ENCODE assay signal across 7 cellular contexts in the genomic region with DNA sequence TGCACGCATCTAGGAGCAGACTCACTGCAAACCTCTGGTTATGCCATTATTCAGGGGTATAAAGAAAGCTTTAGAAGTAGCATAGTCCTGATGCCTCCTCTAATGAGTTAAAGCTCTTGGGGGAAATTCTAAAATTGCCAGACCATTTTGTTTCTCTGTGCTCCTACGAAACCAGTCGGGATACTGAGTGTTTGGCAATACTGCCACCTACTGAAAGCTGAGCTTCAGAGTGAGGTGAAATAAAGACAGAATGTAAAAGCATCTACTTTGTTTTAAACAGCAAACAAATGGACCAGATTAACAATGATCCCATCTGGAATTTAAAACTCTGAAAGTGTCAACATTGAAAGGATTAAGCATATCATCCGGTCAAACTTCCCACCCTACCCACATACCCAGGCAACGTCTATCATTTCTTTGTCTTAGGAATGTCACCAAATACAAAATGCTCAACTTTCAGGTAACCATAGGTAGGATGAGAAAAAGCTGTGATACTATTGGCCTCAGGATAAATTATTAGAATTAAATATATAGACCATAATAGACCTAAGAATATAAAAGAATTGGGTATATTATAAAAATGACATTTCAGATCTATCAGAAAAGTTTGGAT.
A peak's percentile ranks its signal among the peaks of the same experiment; 100 is the strongest.
DNase-seq lines count a peak whose midpoint lies in the region; ATAC-seq, FAIRE-seq and TF ChIP-seq lines count a peak whose summit lies in the region.

No MANE protein-coding gene starts in this region.

- no peak overlapping the region for H4K8ac ChIP-seq in H9 (replicated peaks; ENCODE audit: insufficient read length, low read depth, low read length)

- H3K27ac Mint-ChIP-seq in H9, result no peak overlapping the region

- H3K18ac ChIP-seq in H9 (ENCODE audit: insufficient read length, low read depth, low read length), result no peak overlapping the region

- H3K4ac ChIP-seq in H9 (ENCODE audit: low read depth, low read length), result no peak overlapping the region

- H2AK5ac ChIP-seq in H9 (ENCODE audit: insufficient read length, low read length), result no peak overlapping the region

- dilution Hi-C loops in mammary epithelial cell (cut with HindIII; ENCODE audit: low sequenced_read_pairs), result no loop called here

- TF ChIP-seq CTCF in H9 (conservative IDR thresholded peaks at IDR 0.05) (peak; percentile 90), mammary epithelial cell (conservative IDR thresholded peaks at IDR 0.05 in 1 of 2, IDR thresholded peaks at IDR 0.05 in 1 of 2; ENCODE audit: extremely low read depth in 1 of 2, insufficient read depth in 1 of 2, low read depth in 1 of 2, low read length in 2 of 2) (peak; percentile 69 to 87), kidney epithelial cell (IDR thresholded peaks at IDR 0.05; ENCODE audit: insufficient read depth, low read length, poor library complexity, severe bottlenecking) (peak; percentile 79), omental fat pad (IDR thresholded peaks at IDR 0.05) (no peak)

- H3K79me1 ChIP-seq in H9 (ENCODE audit: insufficient read depth, low read depth, low read length, poor library complexity, severe bottlenecking), result no peaks in the 10 kb centered on the region

- ATAC-seq in omental fat pad (ENCODE audit: low FRiP score), result no peak

- H3K23ac ChIP-seq in H9 (ENCODE audit: insufficient read length, low read depth, low read length), result no peak overlapping the region

- no peak overlapping the region for H3K4me2 ChIP-seq in H9 (ENCODE audit: insufficient read depth, insufficient read length, low read length)
- no peak overlapping the region for H3K4me2 ChIP-seq in mammary epithelial cell (ENCODE audit: insufficient read depth, low read depth, low read length)

- H3K27me3 ChIP-seq in H9 (ENCODE audit: insufficient read depth, low read length), result no peaks in the 10 kb centered on the region
- peaks cover 6% of the 10 kb centered on the region for H3K27me3 ChIP-seq in mammary epithelial cell (ENCODE audit: insufficient read depth, low read length)
- no peaks in the 10 kb centered on the region for H3K27me3 ChIP-seq in kidney epithelial cell (ENCODE audit: control insufficient read depth, insufficient read depth, low read length)

- H3K23me2 ChIP-seq in H9 (ENCODE audit: insufficient read length, low read depth, low read length, poor library complexity, severe bottlenecking), result no peaks in the 10 kb centered on the region

- no peak overlapping the region for H3K56ac ChIP-seq in H9 (ENCODE audit: insufficient read length, low read depth, low read length)

- H3K9me3 Mint-ChIP-seq in H9, result no peaks in the 10 kb centered on the region

- in situ Hi-C loops in G401 (cut with HindIII; ENCODE audit: low sequenced_read_pairs), result no loop called here
- in situ Hi-C loops in mammary epithelial cell (cut with MboI; ENCODE audit: low sequenced_read_pairs in 2 of 2), result loop anchor here (5.0 to 10.0 kb wide), 2 partner anchors 380 to 388 kb away; no protein-coding TSS in a partner anchor

- no peak overlapping the region for H3K4me3 Mint-ChIP-seq in H9

- H3K9ac ChIP-seq in H9 (ENCODE audit: extremely low read depth, insufficient read length, low read length) (no peak overlapping the region), mammary epithelial cell (ENCODE audit: insufficient read depth, low read length) (no peak overlapping the region)

- no TSS peak for BruUV-seq in mammary epithelial cell (replicated peaks; lab: Mats Ljungman, UMichigan)

- H2BK120ac ChIP-seq in H9 (ENCODE audit: low read depth, low read length, poor library complexity, severe bottlenecking), result no peak overlapping the region

- peaks cover 0 to 2% of the 10 kb centered on the region in 2 experiments; a peak in 3 of 4 replicates for H3K4me1 Mint-ChIP-seq in H9

- H2BK12ac ChIP-seq in H9 (ENCODE audit: insufficient read length, low read depth, low read length), result no peak overlapping the region

- H3K27me3 Mint-ChIP-seq in H9 (ENCODE audit: low read depth), result no peaks in the 10 kb centered on the region

- H4K20me1 ChIP-seq in H9 (ENCODE audit: control insufficient read depth, insufficient read depth, insufficient read length), result no peaks in the 10 kb centered on the region
- no peaks in the 10 kb centered on the region for H4K20me1 ChIP-seq in mammary epithelial cell (ENCODE audit: insufficient read depth, low read length)

- no peak overlapping the region for H3K14ac ChIP-seq in H9 (ENCODE audit: insufficient read depth, low read length)

- no peak overlapping the region for H2BK20ac ChIP-seq in H9 (ENCODE audit: low read depth, low read length, poor library complexity, severe bottlenecking)

- WGBS in H9 (ENCODE audit: extremely low coverage, insufficient read length, low lambda C conversion rate), result no CpG with 5 or more reads among the region's 5 CpGs
- WGBS in mammary epithelial cell (ENCODE audit: low coverage, missing lambda C conversion rate), result 42% methylated on average over 3 of the region's 5 CpGs

- H3K79me2 ChIP-seq in H9 (ENCODE audit: insufficient read depth, low read length), result no peaks in the 10 kb centered on the region
- H3K79me2 ChIP-seq in mammary epithelial cell (ENCODE audit: insufficient read depth, low read length), result no peaks in the 10 kb centered on the region

- H2BK15ac ChIP-seq in H9 (ENCODE audit: low read depth, low read length), result no peak overlapping the region

- no peaks in the 10 kb centered on the region for H3K36me3 Mint-ChIP-seq in H9 (ENCODE audit: insufficient read depth in 1 of 3, low read depth in 3 of 3)

- no peak overlapping the region for H4K91ac ChIP-seq in H9 (ENCODE audit: insufficient read length, low read depth, low read length)

- H3K27ac ChIP-seq in H9 (ENCODE audit: insufficient read length, low read depth, low read length) (no peak overlapping the region), mammary epithelial cell (ENCODE audit: insufficient read depth, low read depth, low read length) (no peak overlapping the region)

- DNase-seq in G401 (ENCODE audit: low spot score) (peak; percentile 81), H9 (peak; percentile 36), NCI-H2227 treated with DMSO at 0.1 percent for 48 hours (lab: John Stamatoyannopoulos, UW) (peak; percentile 39), mammary epithelial cell (peak; percentile 56), kidney epithelial cell (ENCODE audit: low read depth) (peak; percentile 23), urothelium cell line (ENCODE audit: low spot score) (peak; percentile 50), omental fat pad (ENCODE audit: low spot score) (no peak)

- H4K5ac ChIP-seq in H9 (ENCODE audit: insufficient read length, low read depth, low read length), result no peak overlapping the region

- no peak for FAIRE-seq in urothelium cell line (lab: Jason Lieb, UNC)

- H2AFZ ChIP-seq in H9 (ENCODE audit: low read length), result peak overlapping the region; percentile 78
- H2AFZ ChIP-seq in mammary epithelial cell (ENCODE audit: low read depth, low read length), result no peak overlapping the region

- CTCF ChIA-PET in mammary epithelial cell (lab: Charles Lee; ENCODE audit: low non-redundant PET), result interaction anchor here (0.6 to 1.0 kb wide), 5 partner anchors 265 to 870 kb away, joined by 3 to 7 read pairs (median 5); no protein-coding TSS in a partner anchor

- H3K36me3 ChIP-seq in mammary epithelial cell (ENCODE audit: insufficient read depth, low read length) (no peaks in the 10 kb centered on the region), kidney epithelial cell (ENCODE audit: control insufficient read depth, insufficient read depth, low read length) (no peaks in the 10 kb centered on the region)

- no peaks in the 10 kb centered on the region for H3K9me3 ChIP-seq in H9 (ENCODE audit: control insufficient read depth, low read depth, low read length)
- H3K9me3 ChIP-seq in mammary epithelial cell (replicated peaks; ENCODE audit: insufficient read depth, low read length), result no peaks in the 10 kb centered on the region

- H3K4me3 ChIP-seq in mammary epithelial cell (replicated peaks in 1 of 3; ENCODE audit: insufficient read depth in 1 of 3, low read depth in 2 of 3, low read length in 3 of 3), result no peak overlapping the region
- no peak overlapping the region for H3K4me3 ChIP-seq in kidney epithelial cell (ENCODE audit: low read depth, low read length)

- H3K4me1 ChIP-seq in H9 (ENCODE audit: insufficient read depth, low read length) (no peaks in the 10 kb centered on the region; the same call in 1 of the 2 replicates), mammary epithelial cell (ENCODE audit: insufficient read depth, low read length) (no peaks in the 10 kb centered on the region)

- intact Hi-C loops in mammary epithelial cell (cut with micrococcal nuclease), result loop anchor here (1.0 to 2.0 kb wide), 4 partner anchors 265 to 538 kb away; no protein-coding TSS in a partner anchor

- H2BK5ac ChIP-seq in H9 (ENCODE audit: insufficient read length, low read length), result no peak overlapping the region

- no peak overlapping the region for H3T11ph ChIP-seq in H9 (ENCODE audit: low read length)

Comparison
In these comparisons a context has a peak if more than half of its experiments do, and no peak if none do; other contexts are left out.
1. CTCF ChIP-seq: peak in H9 (single experiment), mammary epithelial cell (2 of 2) and kidney epithelial cell (single experiment); none in omental fat pad (0 of 3).